14 cellular contexts compared by ENCODE assay signal in the genomic region with DNA sequence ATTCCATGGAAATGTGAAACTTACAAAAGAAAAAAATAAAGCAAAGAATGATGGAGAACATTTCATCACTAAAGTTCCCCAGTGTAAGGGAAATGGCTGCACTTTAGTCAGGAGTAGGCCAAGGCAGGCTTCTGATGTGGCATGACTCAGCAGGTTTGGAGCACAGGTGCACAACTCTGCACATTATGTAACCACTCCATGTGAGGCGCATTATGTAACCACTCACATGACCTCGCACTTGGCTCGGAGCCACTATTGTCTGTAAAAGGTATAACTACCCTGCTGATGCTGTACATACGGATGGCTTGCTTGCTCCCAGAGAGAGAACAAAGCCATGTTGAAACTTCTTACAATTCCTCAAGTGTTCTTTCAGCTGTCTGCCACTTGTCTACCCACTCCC.
DNase-seq lines count a peak whose midpoint lies in the region; ATAC-seq and TF ChIP-seq lines count a peak whose summit lies in the region.
"Had no signal": no experiment of that assay in that cellular context is flagged by ENCODE, and none has a peak within 500 bp of the region (broad histone marks: within the 10 kb centered on the region; RNA-seq: fewer than 3 reads in every experiment).

No MANE protein-coding gene starts in this region.

- peak; percentile 88 for DNase-seq in DMS53 (lab: John Stamatoyannopoulos, UW)
- DNase-seq in LHCN-M2 (ENCODE audit: low read depth) = peak; percentile 4
- DNase-seq in WTC11 (ENCODE audit: low spot score) = no peak
- peak; percentile 1 for DNase-seq in kidney epithelial cell (ENCODE audit: low read depth)
- no peak for DNase-seq in tibial artery
- no peak for DNase-seq in NCI-H526 treated with DMSO at 0.1 percent for 48 hours (lab: John Stamatoyannopoulos, UW)
- no peak for DNase-seq in NCI-H345 (lab: John Stamatoyannopoulos, UW)
- DNase-seq: activated CD4-positive, alpha-beta memory T cell treated with anti-CD3 and anti-CD28 coated beads, Interleukin-2, amount 10 ng/mL, durations not matched to agents 7 days and 5 days; endodermal cell; Right ventricle myocardium superior had no signal

- peaks cover 2% of the 10 kb centered on the region; the same call in 1 of the 2 replicates for H3K4me1 Mint-ChIP-seq in WTC11
- H3K4me1 Mint-ChIP-seq: activated CD4-positive, alpha-beta memory T cell treated with anti-CD3 and anti-CD28 coated beads, Interleukin-2, amount 10 ng/mL, durations not matched to agents 7 days and 5 days; CD4-positive, alpha-beta memory T cell had no signal

- H3K4me3 ChIP-seq in kidney epithelial cell (ENCODE audit: low read depth, low read length) (no peak overlapping the region), tibial artery (no peak overlapping the region)

- H3K27me3 ChIP-seq in kidney epithelial cell (ENCODE audit: control insufficient read depth, insufficient read depth, low read length) (no peaks in the 10 kb centered on the region), tibial artery (no peaks in the 10 kb centered on the region)
- H3K27me3 ChIP-seq: neutrophil had no signal

- H3K4me3 Mint-ChIP-seq in WTC11 = no peak overlapping the region
- H3K4me3 Mint-ChIP-seq: activated CD4-positive, alpha-beta memory T cell treated with anti-CD3 and anti-CD28 coated beads, Interleukin-2, amount 10 ng/mL, durations not matched to agents 7 days and 5 days; CD4-positive, alpha-beta memory T cell; endodermal cell had no signal

- peaks cover 4% of the 10 kb centered on the region; the same call in 1 of the 2 replicates for H3K9me3 Mint-ChIP-seq in WTC11
- H3K9me3 Mint-ChIP-seq: activated CD4-positive, alpha-beta memory T cell treated with anti-CD3 and anti-CD28 coated beads, Interleukin-2, amount 10 ng/mL, durations not matched to agents 7 days and 5 days; activated naive CD4-positive, alpha-beta T cell treated with anti-CD3 and anti-CD28 coated beads, Interleukin-2, amount 50 U/mL, for 72 hours had no signal

- intact Hi-C loops in tibial artery (cut with DNase I; ENCODE audit: low total_unique reads) = no loop called here

- H3K36me3 Mint-ChIP-seq in WTC11 = no peaks in the 10 kb centered on the region
- H3K36me3 Mint-ChIP-seq: activated naive CD4-positive, alpha-beta T cell treated with anti-CD3 and anti-CD28 coated beads, Interleukin-2, amount 50 U/mL, for 72 hours; CD4-positive, alpha-beta memory T cell had no signal

- no peak for ATAC-seq in WTC11
- no peak for ATAC-seq in GM21360 (IDR thresholded peaks at IDR 0.05; ENCODE audit: unreplicated experiment)

- CTCF ChIA-PET in WTC11 (lab: Charles Lee) = no interaction called here

- TF ChIP-seq CTCF in WTC11 (IDR thresholded peaks at IDR 0.05) (no peak), kidney epithelial cell (IDR thresholded peaks at IDR 0.05; ENCODE audit: insufficient read depth, low read length, poor library complexity, severe bottlenecking) (no peak), tibial artery (IDR thresholded peaks at IDR 0.05) (no peak)

- H3K4me1 ChIP-seq in tibial artery = no peaks in the 10 kb centered on the region

- POLR2A ChIA-PET in WTC11 (lab: Charles Lee) = no interaction called here

- no peak overlapping the region for H3K27ac Mint-ChIP-seq in WTC11
- H3K27ac Mint-ChIP-seq: activated CD4-positive, alpha-beta memory T cell treated with anti-CD3 and anti-CD28 coated beads, Interleukin-2, amount 10 ng/mL, durations not matched to agents 7 days and 5 days; activated naive CD4-positive, alpha-beta T cell treated with anti-CD3 and anti-CD28 coated beads, Interleukin-2, amount 50 U/mL, for 72 hours; CD4-positive, alpha-beta memory T cell; endodermal cell had no signal

- no peaks in the 10 kb centered on the region for H3K9me3 ChIP-seq in tibial artery
- H3K9me3 ChIP-seq: neutrophil had no signal

- H3K36me3 ChIP-seq in kidney epithelial cell (ENCODE audit: control insufficient read depth, insufficient read depth, low read length) (no peaks in the 10 kb centered on the region), tibial artery (no peaks in the 10 kb centered on the region)
- H3K36me3 ChIP-seq: neutrophil had no signal

- no peak overlapping the region for H3K27ac ChIP-seq in tibial artery
- H3K27ac ChIP-seq: neutrophil had no signal

- H3K27me3 Mint-ChIP-seq in WTC11 (ENCODE audit: low read depth) = no peaks in the 10 kb centered on the region
- H3K27me3 Mint-ChIP-seq: activated CD4-positive, alpha-beta memory T cell treated with anti-CD3 and anti-CD28 coated beads, Interleukin-2, amount 10 ng/mL, durations not matched to agents 7 days and 5 days; CD4-positive, alpha-beta memory T cell had no signal

TF ChIP-seq in WTC11, 78 proteins besides CTCF, POLR2A, EP300 and RAD21:
- TF ChIP-seq PRRX2 (CRISPR knock-in tag; IDR thresholded peaks at IDR 0.05) (no peak), GABPB1 (CRISPR knock-in tag; IDR thresholded peaks at IDR 0.05) (peak; percentile 43; the same call in 1 of the 2 replicates)

Comparison
In these comparisons a context has a peak if more than half of its experiments do, and no peak if none do; other contexts are left out.
1. DNase-seq: peak in DMS53 (single experiment), LHCN-M2 (single experiment) and kidney epithelial cell (single experiment); none in WTC11 (single experiment), tibial artery (0 of 2), NCI-H526 treated with DMSO at 0.1 percent for 48 hours (single experiment) and NCI-H345 (single experiment).